In genomic region chr1:156895408-156895874, GRCh38 we compare ENCODE assay signal across 10 cellular contexts. TPM values are rescaled to one million over a fixed set of nuclear protein-coding genes. Genes with fewer than 3 reads are reported as not detected.
DNase-seq lines count a peak whose midpoint lies in the region; ATAC-seq and TF ChIP-seq lines count a peak whose summit lies in the region.
"Had no signal": no experiment of that assay in that cellular context is flagged by ENCODE, and none has a peak within 500 bp of the region (broad histone marks: within the 10 kb centered on the region; RNA-seq: fewer than 3 reads in every experiment).

No MANE protein-coding gene starts in this region.

- peak overlapping the region; percentile 72 to 83 (median 77) for H3K27ac ChIP-seq in sigmoid colon

- no peaks in the 10 kb centered on the region for H3K36me3 ChIP-seq in sigmoid colon

- peaks cover 0 to 38% (median 15%) of the 10 kb centered on the region in 4 donors for H3K4me1 ChIP-seq in sigmoid colon

- peaks cover 18 to 41% (median 22%) of the 10 kb centered on the region in 3 donors for H3K27me3 ChIP-seq in sigmoid colon

- TF ChIP-seq POLR2A in sigmoid colon (IDR thresholded peaks at IDR 0.05): no peak

- 82 to 85% methylated on average over 6 of the region's 6 CpGs for WGBS in sigmoid colon, 2 donors

- H3K4me3 ChIP-seq in WI38 (ENCODE audit: low read depth, low read length): peak overlapping the region; percentile 80
- H3K4me3 ChIP-seq in foreskin fibroblast (ENCODE audit: low read depth in 1 of 2, low read length in 2 of 2): peak overlapping the region; percentile 5 to 54
- H3K4me3 ChIP-seq in sigmoid colon: peak overlapping the region in 1 of 4 donors; percentile 1

- no peak for TF ChIP-seq EP300 in sigmoid colon (IDR thresholded peaks at IDR 0.05)

- ATAC-seq in GM19467 (IDR thresholded peaks at IDR 0.05; ENCODE audit: unreplicated experiment): no peak

- peak; percentile 89 for DNase-seq in EH (ENCODE audit: low read depth)
- DNase-seq in foreskin fibroblast: peak in 1 of 2 donors; percentile 70
- no peak for DNase-seq in sigmoid colon
- no peak for DNase-seq in NCI-H1048 (lab: John Stamatoyannopoulos, UW)
- DNase-seq in NCI-H510A treated with DMSO at 0.1 percent for 48 hours (lab: John Stamatoyannopoulos, UW): no peak
- DNase-seq in NCI-H2081 (lab: John Stamatoyannopoulos, UW): no peak
- DNase-seq: Calu3, MV-4-11 had no signal

- H3K9me3 ChIP-seq in sigmoid colon: no peaks in the 10 kb centered on the region

- TF ChIP-seq CTCF in WI38 (IDR thresholded peaks at IDR 0.05; ENCODE audit: low read depth, low read length) (no peak), foreskin fibroblast (IDR thresholded peaks at IDR 0.05; ENCODE audit: low read depth, low read length) (no peak), sigmoid colon (IDR thresholded peaks at IDR 0.05) (no peak)

- intact Hi-C loops in sigmoid colon (cut with DNase I): loop anchor here (10.0 kb wide), 1 partner anchor 191 kb away; the partner anchor contains the start of gene CRABP2

RNA-seq across cellular contexts. Expression of gene PEAR1, which starts 1.9 kb away (rescaled TPM):
- 1 to 10 TPM; 3.6 to 8.3 (median 5.6) TPM for total RNA-seq in sigmoid colon
- polyA plus RNA-seq in sigmoid colon: 1 to 10 TPM in 1 of 3 donors, under 1 TPM in 2; under 0.01 to 3.8 (median 0.69) TPM

RNA-seq across cellular contexts. Expression of gene LRRC71, which starts 25.0 kb away (rescaled TPM):
- not detected for total RNA-seq in sigmoid colon
- polyA plus RNA-seq in sigmoid colon: under 1 TPM in 1 of 3 donors, not detected in 2; 0.07 TPM
- total RNA-seq: Calu3 had no signal

RNA-seq across cellular contexts. Expression of gene NTRK1, which starts 34.8 kb away (rescaled TPM):
- total RNA-seq in sigmoid colon: 1 to 10 TPM; 1.5 to 4.9 (median 3.6) TPM
- polyA plus RNA-seq in sigmoid colon: under 1 TPM in 2 of 3 donors, not detected in 1; 0.42 to 0.60 TPM
- total RNA-seq: Calu3 had no signal

RNA-seq across cellular contexts. Expression of gene INSRR, which starts 36.5 kb away (rescaled TPM):
- total RNA-seq in sigmoid colon: not detected
- under 1 TPM in 1 of 3 donors, not detected in 2; 0.06 TPM for polyA plus RNA-seq in sigmoid colon
- total RNA-seq: Calu3 had no signal
